In genomic region chr1:101191049-101191448, GRCh38 we compare ENCODE assay signal across 1 cellular context.
TF ChIP-seq lines count a peak whose summit lies in the region.

No MANE protein-coding gene starts in this region.

TF ChIP-seq in WTC11, 78 proteins besides CTCF, POLR2A, EP300 and RAD21 (continued from another document):
- TF ChIP-seq ZNF219 (CRISPR knock-in tag; IDR thresholded peaks at IDR 0.05; ENCODE audit: borderline replicate concordance), result no peak
- no peak for TF ChIP-seq ZNF532 (CRISPR knock-in tag; IDR thresholded peaks at IDR 0.05; ENCODE audit: borderline replicate concordance)
- no peak for TF ChIP-seq ZMAT4 (CRISPR knock-in tag; IDR thresholded peaks at IDR 0.05)
- no peak for TF ChIP-seq KAT7 (CRISPR knock-in tag; IDR thresholded peaks at IDR 0.05; ENCODE audit: borderline replicate concordance)
- no peak for TF ChIP-seq USF2 (CRISPR knock-in tag; IDR thresholded peaks at IDR 0.05)
